Comparison of ENCODE assay signal across 12 cellular contexts in genomic region chr1:220894025-220894923, GRCh38. TPM values are rescaled to one million over a fixed set of nuclear protein-coding genes. Genes with fewer than 3 reads are reported as not detected.
A peak's percentile ranks its signal among the peaks of the same experiment; 100 is the strongest.
DNase-seq lines count a peak whose midpoint lies in the region; ATAC-seq and TF ChIP-seq lines count a peak whose summit lies in the region.
"Had no signal": no experiment of that assay in that cellular context is flagged by ENCODE, and none has a peak within 500 bp of the region (broad histone marks: within the 10 kb centered on the region; RNA-seq: fewer than 3 reads in every experiment).

No MANE protein-coding gene starts in this region.

- H3K27me3 ChIP-seq in BJ (ENCODE audit: control insufficient read depth, insufficient read depth, low read length): peaks cover 4% of the 10 kb centered on the region
- peaks cover 28% of the 10 kb centered on the region for H3K27me3 ChIP-seq in ascending aorta
- peaks cover 79% of the 10 kb centered on the region for H3K27me3 ChIP-seq in iPS DF 6.9 (ENCODE audit: control insufficient read depth, insufficient read depth, low read length)
- peaks cover 31% of the 10 kb centered on the region for H3K27me3 ChIP-seq in osteoblast (ENCODE audit: insufficient read depth, low read length)
- peaks cover 54% of the 10 kb centered on the region for H3K27me3 ChIP-seq in CD4-positive, alpha-beta T cell (ENCODE audit: control insufficient read depth, insufficient read depth, low read length)

- H3K4me1 ChIP-seq in ascending aorta: peaks cover 0 to 3% of the 10 kb centered on the region in 2 donors
- H3K4me1 ChIP-seq in iPS DF 6.9 (ENCODE audit: control insufficient read depth, insufficient read depth, low read length): peaks cover 2% of the 10 kb centered on the region; the same call in 1 of the 2 replicates
- no peaks in the 10 kb centered on the region for H3K4me1 ChIP-seq in osteoblast (ENCODE audit: insufficient read depth, low read length)
- H3K4me1 ChIP-seq: gastrocnemius medialis had no signal

- peaks cover 87% of the 10 kb centered on the region for H3K27me3 Mint-ChIP-seq in CD4-positive, alpha-beta T cell

- intact Hi-C loops in ascending aorta (cut with DNase I): no loop called here
- intact Hi-C loops in CD4-positive, alpha-beta T cell (cut with DNase I, micrococcal nuclease): no loop called here

- TF ChIP-seq CTCF in BJ (IDR thresholded peaks at IDR 0.05; ENCODE audit: insufficient read depth, low read depth, low read length) (no peak), ascending aorta (IDR thresholded peaks at IDR 0.05) (no peak), osteoblast (IDR thresholded peaks at IDR 0.05; ENCODE audit: extremely low read depth, low read depth, low read length) (no peak)
- no peak for TF ChIP-seq CTCF in CD4-positive, alpha-beta T cell (IDR thresholded peaks at IDR 0.05)

- H2AFZ ChIP-seq in osteoblast (ENCODE audit: low read length): peak overlapping the region; percentile 78

- DNase-seq in BJ (ENCODE audit: low read depth): no peak
- DNase-seq in ascending aorta (ENCODE audit: low spot score in 2 of 2): no peak
- no peak for DNase-seq in iPS DF 6.9 (ENCODE audit: low read depth, low spot score)
- DNase-seq in osteoblast (ENCODE audit: insufficient read length, low spot score, missing footprints): peak; percentile 75
- no peak for DNase-seq in CD4-positive, alpha-beta T cell
- no peak for DNase-seq in NCI-H1436 treated with DMSO at 0.1 percent for 48 hours (lab: John Stamatoyannopoulos, UW)
- no peak for DNase-seq in MV-4-11 (lab: John Stamatoyannopoulos, UW)
- DNase-seq: gastrocnemius medialis; NCI-H2029; stimulated activated CD4-positive, alpha-beta T cell treated with anti-CD3 and anti-CD28 coated beads, Interleukin-2, amount 100 ng/mL, for 48 hours had no signal

- H3K4me3 Mint-ChIP-seq in CD4-positive, alpha-beta T cell: no peak overlapping the region

- POLR2A ChIA-PET in BJ (lab: Charles Lee): no interaction called here
- POLR2A ChIA-PET in CD4-positive, alpha-beta T cell (lab: Charles Lee): no interaction called here

- no peaks in the 10 kb centered on the region for H3K36me3 ChIP-seq in BJ (ENCODE audit: control insufficient read depth, insufficient read depth, low read length)
- no peaks in the 10 kb centered on the region for H3K36me3 ChIP-seq in ascending aorta
- H3K36me3 ChIP-seq in iPS DF 6.9 (ENCODE audit: control insufficient read depth, insufficient read depth, low read length): no peaks in the 10 kb centered on the region
- H3K36me3 ChIP-seq in osteoblast (ENCODE audit: insufficient read depth, low read length): no peaks in the 10 kb centered on the region
- H3K36me3 ChIP-seq: gastrocnemius medialis had no signal

- peak overlapping the region; percentile 24 for H3K4me3 ChIP-seq in BJ (ENCODE audit: low read depth, low read length)
- H3K4me3 ChIP-seq in ascending aorta: peak overlapping the region; percentile 31 to 49
- peak overlapping the region; percentile 20; the same call in 1 of the 2 replicates for H3K4me3 ChIP-seq in iPS DF 6.9 (ENCODE audit: low read length)
- peak overlapping the region; percentile 62 for H3K4me3 ChIP-seq in osteoblast (ENCODE audit: insufficient read depth, low read length)
- H3K4me3 ChIP-seq: SK-N-MC had no signal

- peak overlapping the region; percentile 58 for H3K4me2 ChIP-seq in osteoblast (ENCODE audit: insufficient read depth, low read length)

- H3K9me3 ChIP-seq in ascending aorta (no peaks in the 10 kb centered on the region), iPS DF 6.9 (ENCODE audit: control insufficient read depth, insufficient read depth, low read length) (no peaks in the 10 kb centered on the region), osteoblast (ENCODE audit: low read depth, low read length) (no peaks in the 10 kb centered on the region)
- no peaks in the 10 kb centered on the region for H3K9me3 ChIP-seq in CD4-positive, alpha-beta T cell (ENCODE audit: control insufficient read depth, low read length)
- H3K9me3 ChIP-seq: gastrocnemius medialis had no signal

- no peaks in the 10 kb centered on the region for H3K79me2 ChIP-seq in osteoblast (ENCODE audit: insufficient read depth, low read length)

- CTCF ChIA-PET in BJ (lab: Yijun Ruan, JAX): no interaction called here
- CTCF ChIA-PET in CD4-positive, alpha-beta T cell (lab: Charles Lee): no interaction called here

- H3K27ac ChIP-seq in ascending aorta (no peak overlapping the region), iPS DF 6.9 (ENCODE audit: low read length) (no peak overlapping the region), osteoblast (ENCODE audit: low read depth, low read length) (no peak overlapping the region)
- H3K27ac ChIP-seq in CD4-positive, alpha-beta T cell (ENCODE audit: low read depth, low read length): no peak overlapping the region
- H3K27ac ChIP-seq: gastrocnemius medialis, SK-N-MC had no signal

- no peak for ATAC-seq in CD4-positive, alpha-beta T cell (ENCODE audit: poor library complexity)
- no peak for ATAC-seq in HG02588 (IDR thresholded peaks at IDR 0.05; ENCODE audit: unreplicated experiment)
- ATAC-seq: gastrocnemius medialis had no signal

- no peak overlapping the region for H3K27ac Mint-ChIP-seq in CD4-positive, alpha-beta T cell

- no peaks in the 10 kb centered on the region for H4K20me1 ChIP-seq in osteoblast (ENCODE audit: insufficient read depth, low read length)

- H3K36me3 Mint-ChIP-seq in CD4-positive, alpha-beta T cell (ENCODE audit: low read depth): no peaks in the 10 kb centered on the region

- WGBS in iPS DF 6.9 (ENCODE audit: insufficient coverage, insufficient read length): no CpG with 5 or more reads among the region's 71 CpGs

- peaks cover 11% of the 10 kb centered on the region for H3K4me1 Mint-ChIP-seq in CD4-positive, alpha-beta T cell (ENCODE audit: low read depth)

- H3K9me3 Mint-ChIP-seq in CD4-positive, alpha-beta T cell: peaks cover 4% of the 10 kb centered on the region

RNA-seq across cellular contexts. Expression of gene HLX, which starts 15.0 kb away (rescaled TPM):
- 3.3 and 4.2 TPM in 2 replicates for polyA plus RNA-seq in BJ (2011; rRNA removed)
- polyA minus RNA-seq in BJ (2011; rRNA and poly(A)+ RNA removed): 1.9 and 3.6 TPM in 2 replicates
- total RNA-seq in ascending aorta: 39.3 TPM
- 7.4 and 9.0 TPM in 2 replicates for total RNA-seq in osteoblast
- total RNA-seq in CD4-positive, alpha-beta T cell: under 1 TPM; 0.27 to 0.39 TPM
